Comparison of ENCODE assay signal across 23 cellular contexts in genomic region chrX:55187281-55187680, GRCh38. TPM values are rescaled to one million over a fixed set of nuclear protein-coding genes. Genes with fewer than 3 reads are reported as not detected.
A peak's percentile ranks its signal among the peaks of the same experiment; 100 is the strongest.
DNase-seq lines count a peak whose midpoint lies in the region; ATAC-seq, FAIRE-seq and TF ChIP-seq lines count a peak whose summit lies in the region.
"Had no signal": no experiment of that assay in that cellular context is flagged by ENCODE, and none has a peak within 500 bp of the region (broad histone marks: within the 10 kb centered on the region; RNA-seq: fewer than 3 reads in every experiment).

No MANE protein-coding gene starts in this region.

- H3K4me3 ChIP-seq in GM23248 (no peak overlapping the region), PC-9 (no peak overlapping the region), mammary epithelial cell (replicated peaks in 1 of 3; ENCODE audit: insufficient read depth in 1 of 3, low read depth in 2 of 3, low read length in 3 of 3) (no peak overlapping the region), HepG2 (replicated peaks in 1 of 3; ENCODE audit: insufficient read depth in 1 of 3, low read depth in 2 of 3, low read length in 3 of 3) (no peak overlapping the region)
- H3K4me3 ChIP-seq: Peyer's patch had no signal

- intact Hi-C loops in PC-9 (cut with micrococcal nuclease; ENCODE audit: unreplicated experiment) (no loop called here), mammary epithelial cell (cut with micrococcal nuclease) (no loop called here), HepG2 (cut with micrococcal nuclease; ENCODE audit: unreplicated experiment) (no loop called here)

- H3K4me2 ChIP-seq in GM23248 (ENCODE audit: unreplicated experiment) (no peak overlapping the region), PC-9 (peak overlapping the region; percentile 38), mammary epithelial cell (ENCODE audit: insufficient read depth, low read depth, low read length) (no peak overlapping the region), HepG2 (ENCODE audit: low read depth, low read length) (no peak overlapping the region)

- H2AFZ ChIP-seq in GM23248: no peak overlapping the region
- H2AFZ ChIP-seq in PC-9: no peak overlapping the region
- no peak overlapping the region for H2AFZ ChIP-seq in mammary epithelial cell (ENCODE audit: low read depth, low read length)
- no peak overlapping the region for H2AFZ ChIP-seq in HepG2 (ENCODE audit: low read length)

- DNase-seq in GM23248 (peak; percentile 7), PC-9 (peak in 1 of 2 experiments; percentile 70), mammary epithelial cell (peak; percentile 47), HepG2 (ENCODE audit: low spot score) (no peak), anterior cingulate cortex (lab: John Stamatoyannopoulos, UW) (no peak)
- no peak for DNase-seq in stimulated activated CD4-positive, alpha-beta T cell treated with anti-CD3 and anti-CD28 coated beads, Interleukin-12 subunit alpha, Interleukin-12 subunit beta, amount 100 ng/mL, for 4 hours
- DNase-seq: CD4-positive, CD25-positive, alpha-beta regulatory T cell; COR-L47; DMS 273 treated with DMSO at 0.1 percent for 48 hours; GDM1; KBM-7; NCI-H1105; NCI-H146; NCI-H2029; NCI-H345; NCI-H524; NCI-H774; NK-92 treated with Interleukin-12 subunit alpha and Interleukin-12 subunit beta, amount 100 ng/mL, for 24 hours; Peyer's patch; Right ventricle myocardium superior had no signal

- FAIRE-seq in HepG2 (lab: Jason Lieb, UNC): no peak
- FAIRE-seq: GM19239 had no signal

- ATAC-seq in HepG2: no peak
- no peak for ATAC-seq in HG02759 (IDR thresholded peaks at IDR 0.05; ENCODE audit: unreplicated experiment)

- H3K27me3 ChIP-seq in GM23248 (replicated peaks; ENCODE audit: insufficient read depth) (no peaks in the 10 kb centered on the region), PC-9 (ENCODE audit: insufficient read depth, low read depth) (no peaks in the 10 kb centered on the region), mammary epithelial cell (ENCODE audit: insufficient read depth, low read length) (no peaks in the 10 kb centered on the region), HepG2 (ENCODE audit: control insufficient read depth in 1 of 2, insufficient read depth in 2 of 2, low read length in 2 of 2) (no peaks in the 10 kb centered on the region; a peak in 1 of 5 replicates)
- H3K27me3 ChIP-seq: Peyer's patch had no signal

- H3K9me2 ChIP-seq in GM23248 (ENCODE audit: insufficient read depth) (no peaks in the 10 kb centered on the region), PC-9 (ENCODE audit: insufficient read depth) (no peaks in the 10 kb centered on the region)

- no peak for TF ChIP-seq RAD21 in HepG2 (CRISPR knock-in tag; IDR thresholded peaks at IDR 0.05)

- in situ Hi-C loops in GM23248 (cut with MboI): no loop called here
- in situ Hi-C loops in mammary epithelial cell (cut with MboI; ENCODE audit: low sequenced_read_pairs in 2 of 2): no loop called here
- in situ Hi-C loops in HepG2 (cut with HindIII; ENCODE audit: extremely low pct_ligation_motif_present, low pct_unique_long_range_greater_than_20kb): no loop called here

- H3F3A ChIP-seq in GM23248 (ENCODE audit: insufficient read depth) (no peaks in the 10 kb centered on the region), PC-9 (ENCODE audit: insufficient read depth, low read depth) (no peaks in the 10 kb centered on the region; the same call in 1 of the 2 replicates)

- CTCF ChIA-PET in PC-9 (lab: Charles Lee) (no interaction called here), mammary epithelial cell (lab: Charles Lee; ENCODE audit: low non-redundant PET) (no interaction called here), HepG2 (lab: Yijun Ruan, JAX; ENCODE audit: low intra/inter-chr PET ratio, low total read pairs) (no interaction called here)

- POLR2A ChIA-PET in PC-9 (lab: Charles Lee; ENCODE audit: unreplicated experiment) (no interaction called here), HepG2 (lab: Yijun Ruan, JAX) (no interaction called here)

- H3K9ac ChIP-seq in GM23248 (no peak overlapping the region), mammary epithelial cell (ENCODE audit: insufficient read depth, low read length) (no peak overlapping the region), HepG2 (ENCODE audit: insufficient read depth, low read depth, low read length) (no peak overlapping the region)

- WGBS in GM23248 (ENCODE audit: low coverage in 1 of 2, low lambda C conversion rate in 2 of 2, missing lambda C conversion rate in 2 of 2), 2 experiments: 44 to 63% methylated on average over 1 to 2 of the region's 2 CpGs
- 96% methylated on average over 2 of the region's 2 CpGs for WGBS in mammary epithelial cell (ENCODE audit: low coverage, missing lambda C conversion rate)
- 0% methylated on average over 2 of the region's 2 CpGs for WGBS in HepG2 (ENCODE audit: low lambda C conversion rate)

- H4K20me1 ChIP-seq in GM23248 (ENCODE audit: insufficient read depth) (no peaks in the 10 kb centered on the region), PC-9 (ENCODE audit: insufficient read depth) (no peaks in the 10 kb centered on the region), mammary epithelial cell (ENCODE audit: insufficient read depth, low read length) (no peaks in the 10 kb centered on the region), HepG2 (ENCODE audit: insufficient read depth, low read length) (no peaks in the 10 kb centered on the region)

- BruUV-seq in PC-9 (replicated peaks; lab: Mats Ljungman, UMichigan): no TSS peak
- no TSS peak for BruUV-seq in mammary epithelial cell (replicated peaks; lab: Mats Ljungman, UMichigan)
- BruUV-seq in HepG2 (replicated peaks; lab: Mats Ljungman, UMichigan): no TSS peak

- no peaks in the 10 kb centered on the region for H3K79me2 ChIP-seq in GM23248 (ENCODE audit: insufficient read depth)
- no peaks in the 10 kb centered on the region for H3K79me2 ChIP-seq in PC-9 (ENCODE audit: low read depth)
- H3K79me2 ChIP-seq in mammary epithelial cell (ENCODE audit: insufficient read depth, low read length): no peaks in the 10 kb centered on the region
- no peaks in the 10 kb centered on the region for H3K79me2 ChIP-seq in HepG2 (ENCODE audit: insufficient read depth, low read length)

- TF ChIP-seq CTCF in PC-9 (conservative IDR thresholded peaks at IDR 0.05) (no peak), mammary epithelial cell (conservative IDR thresholded peaks at IDR 0.05 in 1 of 2, IDR thresholded peaks at IDR 0.05 in 1 of 2; ENCODE audit: extremely low read depth in 1 of 2, insufficient read depth in 1 of 2, low read depth in 1 of 2, low read length in 2 of 2) (no peak), HepG2 (CRISPR knock-in tag; IDR thresholded peaks at IDR 0.05) (no peak)

- H3K9me3 ChIP-seq in GM23248 (ENCODE audit: low read depth) (no peaks in the 10 kb centered on the region), PC-9 (ENCODE audit: insufficient read depth, low read depth) (no peaks in the 10 kb centered on the region), mammary epithelial cell (replicated peaks; ENCODE audit: insufficient read depth, low read length) (no peaks in the 10 kb centered on the region), HepG2 (ENCODE audit: low read length) (no peaks in the 10 kb centered on the region)
- H3K9me3 ChIP-seq: Peyer's patch had no signal

- H3K4me1 ChIP-seq in GM23248 (ENCODE audit: insufficient read depth) (no peaks in the 10 kb centered on the region), PC-9 (replicated peaks; ENCODE audit: insufficient read depth) (peaks cover 7% of the 10 kb centered on the region; the same call in 1 of the 2 replicates), mammary epithelial cell (ENCODE audit: insufficient read depth, low read length) (no peaks in the 10 kb centered on the region), HepG2 (ENCODE audit: insufficient read depth, low read length) (no peaks in the 10 kb centered on the region)
- H3K4me1 ChIP-seq: Peyer's patch had no signal

- no peak for TF ChIP-seq POLR2A in HepG2 (IDR thresholded peaks at IDR 0.05; ENCODE audit: insufficient read depth in 1 of 2, low read depth in 2 of 2, low read length in 2 of 2)

- TF ChIP-seq EP300 in HepG2 (IDR thresholded peaks at IDR 0.05; ENCODE audit: low read depth in 2 of 2, low read length in 2 of 2) (no peak), HepG2 (CRISPR knock-in tag; IDR thresholded peaks at IDR 0.05; ENCODE audit: borderline replicate concordance) (no peak)

- dilution Hi-C loops in mammary epithelial cell (cut with HindIII; ENCODE audit: low sequenced_read_pairs): no loop called here

- no peaks in the 10 kb centered on the region for H3K36me3 ChIP-seq in GM23248 (ENCODE audit: low read depth)
- H3K36me3 ChIP-seq in PC-9 (ENCODE audit: low read depth): no peaks in the 10 kb centered on the region
- no peaks in the 10 kb centered on the region for H3K36me3 ChIP-seq in mammary epithelial cell (ENCODE audit: insufficient read depth, low read length)
- no peaks in the 10 kb centered on the region for H3K36me3 ChIP-seq in HepG2 (replicated peaks in 1 of 2; ENCODE audit: control insufficient read depth in 1 of 2, insufficient read depth in 2 of 2, low read length in 2 of 2)
- H3K36me3 ChIP-seq: Peyer's patch had no signal

- no peak overlapping the region for H3K27ac ChIP-seq in GM23248
- no peak overlapping the region for H3K27ac ChIP-seq in PC-9
- no peak overlapping the region for H3K27ac ChIP-seq in mammary epithelial cell (ENCODE audit: insufficient read depth, low read depth, low read length)
- no peak overlapping the region for H3K27ac ChIP-seq in HepG2 (ENCODE audit: extremely low read length, insufficient read depth, low read length)
- H3K27ac ChIP-seq: Peyer's patch had no signal

RNA-seq across cellular contexts. Expression of gene PAGE5, which starts 32.9 kb away (rescaled TPM):
- not detected in 2 replicates for total RNA-seq in GM23248 (2014; rRNA removed; shearing (Covaris generic))
- polyA plus RNA-seq in GM23248 (2016; fragmentation: Nextera tagmentation; extraction: Ambion mirVana): not detected in 2 replicates
- not detected in 2 replicates for total RNA-seq in PC-9 (2021)
- not detected for total RNA-seq in mammary epithelial cell
- not detected for polyA plus RNA-seq in mammary epithelial cell
- polyA minus RNA-seq in mammary epithelial cell: not detected
- total RNA-seq in HepG2 (2016; rRNA removed; fragmentation: Illumina TruSeq; extraction: Trizol): not detected in 2 replicates
- not detected in 2 replicates for total RNA-seq in HepG2 (2016; cell fraction: cytosol; rRNA removed; fragmentation: Illumina TruSeq; extraction: Trizol; ENCODE audit: low read depth)
- total RNA-seq in HepG2 (2016; cell fraction: insoluble cytoplasmic fraction; rRNA removed; fragmentation: Illumina TruSeq; extraction: Trizol): not detected in 2 replicates
- not detected in 2 replicates for total RNA-seq in HepG2 (2016; cell fraction: membrane; rRNA removed; fragmentation: Illumina TruSeq; extraction: Trizol)
- not detected in 2 replicates for total RNA-seq in HepG2 (2016; cell fraction: nucleus; rRNA removed; fragmentation: Illumina TruSeq; extraction: Trizol)
- not detected in 2 replicates for polyA plus RNA-seq in HepG2 (2011; rRNA removed)
- polyA plus RNA-seq in HepG2 (2011; cell fraction: cytosol; rRNA removed): not detected in 2 replicates
- polyA plus RNA-seq in HepG2 (2011; cell fraction: nucleus; rRNA removed): not detected in 2 replicates
- polyA plus RNA-seq in HepG2 (2012): not detected in 2 replicates
- polyA plus RNA-seq in HepG2 (2016; cell fraction: cytosol; fragmentation: Illumina TruSeq; extraction: Trizol; ENCODE audit: low read depth): not detected in 2 replicates
- not detected in 2 replicates for polyA plus RNA-seq in HepG2 (2016; cell fraction: insoluble cytoplasmic fraction; fragmentation: Illumina TruSeq; extraction: Trizol; ENCODE audit: low read depth)
- not detected in 2 replicates for polyA plus RNA-seq in HepG2 (2016; cell fraction: membrane; fragmentation: Illumina TruSeq; extraction: Trizol; ENCODE audit: low read depth)
- not detected in 2 replicates for polyA plus RNA-seq in HepG2 (2016; cell fraction: nucleus; fragmentation: Illumina TruSeq; extraction: Trizol; ENCODE audit: insufficient read depth, low read depth)
- not detected in 2 replicates for polyA minus RNA-seq in HepG2 (2011; rRNA and poly(A)+ RNA removed; ENCODE audit: low replicate concordance)
- not detected in 2 replicates for polyA minus RNA-seq in HepG2 (2011; cell fraction: cytosol; rRNA and poly(A)+ RNA removed)
- polyA minus RNA-seq in HepG2 (2011; cell fraction: nucleus; rRNA and poly(A)+ RNA removed): not detected in 2 replicates
- total RNA-seq: CD4-positive, CD25-positive, alpha-beta regulatory T cell; Peyer's patch; Right ventricle myocardium superior had no signal
- polyA plus RNA-seq: BJ had no signal

Comparison
In these comparisons a context has a peak if more than half of its experiments do, and no peak if none do; other contexts are left out.
1. DNase-seq: peak in GM23248 (single experiment) and mammary epithelial cell (single experiment); none in HepG2 (single experiment), anterior cingulate cortex (0 of 58) and stimulated activated CD4-positive, alpha-beta T cell treated with anti-CD3 and anti-CD28 coated beads, Interleukin-12 subunit alpha, Interleukin-12 subunit beta, amount 100 ng/mL, for 4 hours (single experiment).